22 cellular contexts compared by ENCODE assay signal in genomic region chr3:23263796-23264195, GRCh38.
DNase-seq lines count a peak whose midpoint lies in the region; ATAC-seq, FAIRE-seq and TF ChIP-seq lines count a peak whose summit lies in the region.
"Had no signal": no experiment of that assay in that cellular context is flagged by ENCODE, and none has a peak within 500 bp of the region (broad histone marks: within the 10 kb centered on the region; RNA-seq: fewer than 3 reads in every experiment).

No MANE protein-coding gene starts in this region.

- no peak overlapping the region for H2BK15ac ChIP-seq in neuronal stem cell (ENCODE audit: low read length)

- no peaks in the 10 kb centered on the region for H3K36me3 ChIP-seq in neuronal stem cell (replicated peaks in 1 of 2; ENCODE audit: control insufficient read depth in 2 of 2, insufficient read depth in 2 of 2, low read length in 2 of 2)
- H3K36me3 ChIP-seq: left ventricle myocardium inferior, sigmoid colon, SJCRH30 had no signal

- H3K27ac ChIP-seq in neuronal stem cell (replicated peaks; ENCODE audit: low read length): no peak overlapping the region
- H3K27ac ChIP-seq: left ventricle myocardium inferior, parathyroid adenoma, sigmoid colon, SJCRH30 had no signal

- no peak overlapping the region for H3K9ac ChIP-seq in neuronal stem cell (ENCODE audit: low read depth, low read length, poor library complexity)
- H3K9ac ChIP-seq: parathyroid adenoma had no signal

- ATAC-seq in HG03095 (IDR thresholded peaks at IDR 0.05; ENCODE audit: unreplicated experiment): no peak

- H3K4ac ChIP-seq in neuronal stem cell (ENCODE audit: low read length): no peak overlapping the region

- no peak overlapping the region for H3K23ac ChIP-seq in neuronal stem cell (ENCODE audit: low read depth, low read length, poor library complexity)

- no peaks in the 10 kb centered on the region for H3K4me1 ChIP-seq in neuronal stem cell (ENCODE audit: control insufficient read depth in 2 of 2, insufficient read depth in 1 of 2, low read depth in 1 of 2, low read length in 2 of 2)
- H3K4me1 ChIP-seq: left ventricle myocardium inferior, parathyroid adenoma, SJCRH30 had no signal

- H3K27me3 ChIP-seq in neuronal stem cell (ENCODE audit: control insufficient read depth in 3 of 3, insufficient read depth in 3 of 3, low read depth in 1 of 3, low read length in 3 of 3): no peaks in the 10 kb centered on the region
- H3K27me3 ChIP-seq: sigmoid colon, SJCRH30 had no signal

- no peak overlapping the region for H2AFZ ChIP-seq in neuronal stem cell (ENCODE audit: low read length)
- H2AFZ ChIP-seq: parathyroid adenoma had no signal

- no peak overlapping the region for H4K8ac ChIP-seq in neuronal stem cell (ENCODE audit: low read depth, low read length)

- WGBS in neuronal stem cell (ENCODE audit: extremely low coverage in 2 of 2, insufficient read length in 2 of 2, insufficient replicate concordance in 1 of 2), 2 donors: no CpG with 5 or more reads among the region's 6 CpGs

- H3K4me3 ChIP-seq in choroid plexus epithelial cell (ENCODE audit: low read depth, low read length) (no peak overlapping the region), neuronal stem cell (ENCODE audit: low read length in 2 of 2) (no peak overlapping the region)
- H3K4me3 ChIP-seq: left ventricle myocardium inferior, sigmoid colon, SJCRH30 had no signal

- H2AK5ac ChIP-seq in neuronal stem cell (ENCODE audit: low read depth, low read length): no peak overlapping the region

- peaks cover 0 to 2% of the 10 kb centered on the region in 2 donors for H3K9me3 ChIP-seq in neuronal stem cell (replicated peaks in 1 of 2; ENCODE audit: control insufficient read depth in 2 of 2, insufficient read depth in 1 of 2, low read depth in 1 of 2, low read length in 2 of 2)
- H3K9me3 ChIP-seq: left ventricle myocardium inferior, sigmoid colon had no signal

- no peak overlapping the region for H2BK120ac ChIP-seq in neuronal stem cell (ENCODE audit: low read depth, low read length)

- H3K18ac ChIP-seq in neuronal stem cell (ENCODE audit: low read length): no peak overlapping the region

- no peak overlapping the region for H2BK5ac ChIP-seq in neuronal stem cell (ENCODE audit: low read length)

- H3K79me1 ChIP-seq in neuronal stem cell (ENCODE audit: low read depth, low read length): peaks cover 3% of the 10 kb centered on the region

- H4K91ac ChIP-seq in neuronal stem cell (ENCODE audit: low read depth, low read length, poor library complexity): no peak overlapping the region

- H3K14ac ChIP-seq in neuronal stem cell (ENCODE audit: low read length): no peak overlapping the region

- TF ChIP-seq CTCF in choroid plexus epithelial cell (conservative IDR thresholded peaks at IDR 0.05; ENCODE audit: low read depth, low read length): no peak

- H2BK12ac ChIP-seq in neuronal stem cell (ENCODE audit: low read length): no peak overlapping the region

- DNase-seq in ELR (ENCODE audit: low read depth) (peak; percentile 89), RKO (ENCODE audit: low spot score) (peak; percentile 4), choroid plexus epithelial cell (ENCODE audit: low read depth) (peak; percentile 73), kidney tubule cell (ENCODE audit: low spot score) (peak; percentile 56), neuronal stem cell (ENCODE audit: low spot score) (no peak), urothelium cell line (ENCODE audit: low spot score) (no peak), occipital lobe (lab: John Stamatoyannopoulos, UW) (no peak)
- DNase-seq: activated CD4-positive, CD25-positive, alpha-beta regulatory T cell; CD8-positive, alpha-beta memory T cell; cerebellar nuclear complex; endodermal cell; H9; KG1; left ventricle myocardium inferior; NCI-H1092 treated with DMSO at 0.1 percent for 48 hours; NCI-H2107; NCI-H526 treated with DMSO at 0.1 percent for 48 hours; sigmoid colon; SJCRH30; stimulated activated CD4-positive, alpha-beta T cell treated with anti-CD3 and anti-CD28 coated beads, Interleukin-2, amount 100 ng/mL, for 48 hours had no signal

- no peak overlapping the region for H3K4me2 ChIP-seq in neuronal stem cell (ENCODE audit: insufficient read depth, low read length, poor library complexity, severe bottlenecking)

- FAIRE-seq in urothelium cell line (lab: Jason Lieb, UNC): no peak

Comparison
In these comparisons a context has a peak if more than half of its experiments do, and no peak if none do; other contexts are left out.
1. DNase-seq: peak in ELR (single experiment), RKO (single experiment), choroid plexus epithelial cell (single experiment) and kidney tubule cell (single experiment); none in neuronal stem cell (single experiment), urothelium cell line (single experiment) and occipital lobe (single experiment).